ENCODE assay signal across 9 cellular contexts in genomic region chr4:5887361-5888221, GRCh38. TPM values are rescaled to one million over a fixed set of nuclear protein-coding genes. Genes with fewer than 3 reads are reported as not detected.
DNase-seq lines count a peak whose midpoint lies in the region; ATAC-seq and TF ChIP-seq lines count a peak whose summit lies in the region.
"Had no signal": no experiment of that assay in that cellular context is flagged by ENCODE, and none has a peak within 500 bp of the region (broad histone marks: within the 10 kb centered on the region; RNA-seq: fewer than 3 reads in every experiment).

No MANE protein-coding gene starts in this region.

- peaks cover 9% of the 10 kb centered on the region for H3K36me3 Mint-ChIP-seq in endothelial cell (ENCODE audit: low read depth, unreplicated experiment)
- no peaks in the 10 kb centered on the region for H3K36me3 Mint-ChIP-seq in nephron (ENCODE audit: low read depth)

- no peak for DNase-seq in stimulated activated naive CD8-positive, alpha-beta T cell treated with anti-CD3 and anti-CD28 coated beads, Interleukin-15, amount 100 ng/mL, for 72 hours
- DNase-seq in stimulated activated naive CD8-positive, alpha-beta T cell treated with anti-CD3 and anti-CD28 coated beads, Interleukin-15, Interleukin-2, amounts not matched to agents 100 U/mL and 50 U/mL, for 24 hours = no peak
- peak; percentile 44 for DNase-seq in endothelial cell (ENCODE audit: low spot score)
- DNase-seq in NCI-H2029 (lab: John Stamatoyannopoulos, UW) = no peak
- DNase-seq in stimulated activated CD4-positive, alpha-beta T cell treated with anti-CD3 and anti-CD28 coated beads, Interleukin-2, amount 100 ng/mL, for 24 hours = no peak
- DNase-seq: activated CD4-positive, alpha-beta T cell treated with anti-CD3 and anti-CD28 coated beads for 48 hours had no signal

- H3K4me3 Mint-ChIP-seq in stimulated activated naive CD8-positive, alpha-beta T cell treated with anti-CD3 and anti-CD28 coated beads, Interleukin-15, amount 100 ng/mL, for 72 hours = no peak overlapping the region
- peak overlapping the region; percentile 89 for H3K4me3 Mint-ChIP-seq in endothelial cell (ENCODE audit: unreplicated experiment)
- peak overlapping the region; percentile 84 to 91 (median 89) for H3K4me3 Mint-ChIP-seq in nephron

- H3K9me3 Mint-ChIP-seq in stimulated activated naive CD8-positive, alpha-beta T cell treated with anti-CD3 and anti-CD28 coated beads, Interleukin-15, amount 100 ng/mL, for 72 hours = peaks cover 0 to 11% of the 10 kb centered on the region in 2 donors
- no peaks in the 10 kb centered on the region for H3K9me3 Mint-ChIP-seq in endothelial cell (ENCODE audit: unreplicated experiment)
- peaks cover 4% of the 10 kb centered on the region for H3K9me3 Mint-ChIP-seq in nephron

- H3K27me3 Mint-ChIP-seq in stimulated activated naive CD8-positive, alpha-beta T cell treated with anti-CD3 and anti-CD28 coated beads, Interleukin-15, amount 100 ng/mL, for 72 hours = peaks cover 75% of the 10 kb centered on the region
- peaks cover 20% of the 10 kb centered on the region for H3K27me3 Mint-ChIP-seq in endothelial cell (ENCODE audit: unreplicated experiment)
- peaks cover 73% of the 10 kb centered on the region for H3K27me3 Mint-ChIP-seq in nephron (ENCODE audit: low read depth)

- H3K4me1 Mint-ChIP-seq in stimulated activated naive CD8-positive, alpha-beta T cell treated with anti-CD3 and anti-CD28 coated beads, Interleukin-15, amount 100 ng/mL, for 72 hours = peaks cover 7% of the 10 kb centered on the region
- H3K4me1 Mint-ChIP-seq in endothelial cell (ENCODE audit: unreplicated experiment) (peaks cover 23% of the 10 kb centered on the region), nephron (peaks cover 38% of the 10 kb centered on the region)

- TF ChIP-seq CTCF in endothelial cell (IDR thresholded peaks at IDR 0.05; ENCODE audit: unreplicated experiment) = no peak
- peak in 1 of 3 experiments; percentile 8 for TF ChIP-seq CTCF in nephron (IDR thresholded peaks at IDR 0.05; ENCODE audit: unreplicated experiment in 3 of 3)

- H3K27ac Mint-ChIP-seq in stimulated activated naive CD8-positive, alpha-beta T cell treated with anti-CD3 and anti-CD28 coated beads, Interleukin-15, amount 100 ng/mL, for 72 hours = no peak overlapping the region
- H3K27ac Mint-ChIP-seq in endothelial cell (ENCODE audit: unreplicated experiment) (no peak overlapping the region), nephron (no peak overlapping the region)

- peak; percentile 32 for ATAC-seq in stimulated activated naive CD8-positive, alpha-beta T cell treated with anti-CD3 and anti-CD28 coated beads, Interleukin-15, amount 100 ng/mL, for 72 hours
- no peak for ATAC-seq in stimulated activated naive CD8-positive, alpha-beta T cell treated with anti-CD3 and anti-CD28 coated beads, Interleukin-15, Interleukin-2, amounts not matched to agents 100 U/mL and 50 U/mL, for 24 hours
- ATAC-seq in HG02610 (IDR thresholded peaks at IDR 0.05; ENCODE audit: unreplicated experiment) (no peak), GM18520 (IDR thresholded peaks at IDR 0.05; ENCODE audit: unreplicated experiment) (no peak)

RNA-seq across cellular contexts. Expression of gene CRMP1, which starts 5.3 kb away (rescaled TPM):
- total RNA-seq in endothelial cell (ENCODE audit: unreplicated experiment) = 71.2 TPM

Comparison
In these comparisons a context has a peak if more than half of its experiments do, and no peak if none do; other contexts are left out.
1. H3K4me3 Mint-ChIP-seq: peak in endothelial cell (single experiment) and nephron (3 of 3); none in stimulated activated naive CD8-positive, alpha-beta T cell treated with anti-CD3 and anti-CD28 coated beads, Interleukin-15, amount 100 ng/mL, for 72 hours (0 of 2).